Comparison of ENCODE assay signal across 14 cellular contexts in genomic region chr14:63897706-63898105, GRCh38. TPM values are rescaled to one million over a fixed set of nuclear protein-coding genes. Genes with fewer than 3 reads are reported as not detected.
A peak's percentile ranks its signal among the peaks of the same experiment; 100 is the strongest.
DNase-seq lines count a peak whose midpoint lies in the region; ATAC-seq and TF ChIP-seq lines count a peak whose summit lies in the region.
"Had no signal": no experiment of that assay in that cellular context is flagged by ENCODE, and none has a peak within 500 bp of the region (broad histone marks: within the 10 kb centered on the region; RNA-seq: fewer than 3 reads in every experiment).

No MANE protein-coding gene starts in this region.

- no peak for TF ChIP-seq CTCF in psoas muscle (IDR thresholded peaks at IDR 0.05)

- H3K9me3 ChIP-seq in psoas muscle, result no peaks in the 10 kb centered on the region
- H3K9me3 ChIP-seq in neuronal stem cell (replicated peaks in 1 of 2; ENCODE audit: control insufficient read depth in 2 of 2, insufficient read depth in 1 of 2, low read depth in 1 of 2, low read length in 2 of 2), result no peaks in the 10 kb centered on the region

- H3K18ac ChIP-seq in neuronal stem cell (ENCODE audit: low read length), result no peak overlapping the region

- H2BK15ac ChIP-seq in neuronal stem cell (ENCODE audit: low read length), result no peak overlapping the region

- no peak overlapping the region for H2BK12ac ChIP-seq in neuronal stem cell (ENCODE audit: low read length)

- H3K4me3 ChIP-seq in psoas muscle (no peak overlapping the region), neuronal stem cell (ENCODE audit: low read length in 2 of 2) (no peak overlapping the region)
- H3K4me3 ChIP-seq: PC-9, skin epidermis had no signal

- no peaks in the 10 kb centered on the region for H3K27me3 ChIP-seq in psoas muscle (ENCODE audit: insufficient read depth in 3 of 3, low read length in 2 of 3)
- H3K27me3 ChIP-seq in neuronal stem cell (ENCODE audit: control insufficient read depth in 3 of 3, insufficient read depth in 3 of 3, low read depth in 1 of 3, low read length in 3 of 3), result no peaks in the 10 kb centered on the region

- H3K9ac ChIP-seq in neuronal stem cell (ENCODE audit: low read depth, low read length, poor library complexity), result no peak overlapping the region

- no peak overlapping the region for H2AFZ ChIP-seq in neuronal stem cell (ENCODE audit: low read length)
- H2AFZ ChIP-seq: PC-9 had no signal

- ATAC-seq in SK-N-SH treated with all-trans-retinoic acid at 6 μM for 48 hours, result peak; percentile 21
- no peak for ATAC-seq in psoas muscle
- ATAC-seq: activated T-cell treated with anti-CD3 and anti-CD28 coated beads, Interleukin-2, amount 50 U/mL, for 4 hours had no signal

- H2BK5ac ChIP-seq in neuronal stem cell (ENCODE audit: low read length), result no peak overlapping the region

- no peaks in the 10 kb centered on the region for H3K36me3 ChIP-seq in psoas muscle (ENCODE audit: insufficient read depth in 1 of 2, low read depth in 1 of 2)
- no peaks in the 10 kb centered on the region for H3K36me3 ChIP-seq in neuronal stem cell (replicated peaks in 1 of 2; ENCODE audit: control insufficient read depth in 2 of 2, insufficient read depth in 2 of 2, low read length in 2 of 2)
- H3K36me3 ChIP-seq: WERI-Rb-1 had no signal

- intact Hi-C loops in psoas muscle (cut with DNase I), result loop anchor here in 1 of 2 donors (5.0 kb wide), 1 partner anchor 45 kb away; the partner anchor contains the start of gene SYNE2

- DNase-seq in EH (ENCODE audit: low read depth) (peak; percentile 80), fibroblast of peridontal ligament (ENCODE audit: extremely low read depth) (peak; percentile 91), psoas muscle (no peak), NCI-H69 (lab: John Stamatoyannopoulos, UW) (no peak), RPMI8226 (no peak), neuronal stem cell (ENCODE audit: low spot score) (no peak), NCI-H187 treated with DMSO at 0.1 percent for 48 hours (lab: John Stamatoyannopoulos, UW) (no peak)
- DNase-seq: activated T-cell treated with anti-CD3 and anti-CD28 coated beads, Interleukin-2, amount 50 U/mL, for 4 hours; COR-L47; mesendoderm; PC-9; WERI-Rb-1 had no signal

- H3K27ac ChIP-seq in psoas muscle (peak overlapping the region; percentile 32), neuronal stem cell (replicated peaks; ENCODE audit: low read length) (no peak overlapping the region)
- H3K27ac ChIP-seq: PC-9, WERI-Rb-1 had no signal

- no peak overlapping the region for H3K4me2 ChIP-seq in neuronal stem cell (ENCODE audit: insufficient read depth, low read length, poor library complexity, severe bottlenecking)
- H3K4me2 ChIP-seq: PC-9 had no signal

- H4K91ac ChIP-seq in neuronal stem cell (ENCODE audit: low read depth, low read length, poor library complexity), result no peak overlapping the region

- no peak overlapping the region for H3K14ac ChIP-seq in neuronal stem cell (ENCODE audit: low read length)

- no peak overlapping the region for H3K23ac ChIP-seq in neuronal stem cell (ENCODE audit: low read depth, low read length, poor library complexity)

- H3K79me1 ChIP-seq in neuronal stem cell (ENCODE audit: low read depth, low read length), result peaks cover 2% of the 10 kb centered on the region

- H4K8ac ChIP-seq in neuronal stem cell (ENCODE audit: low read depth, low read length), result no peak overlapping the region

- WGBS in psoas muscle, 3 donors, result 65 to 75% (median 75%) methylated on average over 3 of the region's 3 CpGs
- no CpG with 5 or more reads among the region's 3 CpGs for WGBS in neuronal stem cell (ENCODE audit: extremely low coverage in 2 of 2, insufficient read length in 2 of 2, insufficient replicate concordance in 1 of 2), 2 donors

- H3K4ac ChIP-seq in neuronal stem cell (ENCODE audit: low read length), result no peak overlapping the region

- no peak overlapping the region for H2AK5ac ChIP-seq in neuronal stem cell (ENCODE audit: low read depth, low read length)

- H3K4me1 ChIP-seq in psoas muscle (peaks cover 36% of the 10 kb centered on the region), neuronal stem cell (ENCODE audit: control insufficient read depth in 2 of 2, insufficient read depth in 1 of 2, low read depth in 1 of 2, low read length in 2 of 2) (peaks cover 6 to 7% of the 10 kb centered on the region in 2 donors)

- no peak overlapping the region for H2BK120ac ChIP-seq in neuronal stem cell (ENCODE audit: low read depth, low read length)

TF ChIP-seq in SK-N-SH treated with all-trans-retinoic acid at 6 μM for 48 hours, 23 proteins besides CTCF, POLR2A, EP300 and RAD21:
- TF ChIP-seq CREB5 (CRISPR knock-in tag; IDR thresholded peaks at IDR 0.05; ENCODE audit: low read depth) (0 out of 2 replicates have a peak, but pooled peaks have one; percentile 24), GLIS3 (CRISPR knock-in tag; IDR thresholded peaks at IDR 0.05) (no peak), ZFP3 (CRISPR knock-in tag; IDR thresholded peaks at IDR 0.05) (no peak), ISL1 (CRISPR knock-in tag; IDR thresholded peaks at IDR 0.05) (0 out of 2 replicates have a peak, but pooled peaks have one; percentile 26)
TF ChIP-seq in SK-N-SH treated with all-trans-retinoic acid at 6 μM for 48 hours: peak in this region for 2.

RNA-seq across cellular contexts. Expression of gene SYNE2, which starts 44.9 kb away (rescaled TPM):
- total RNA-seq in psoas muscle, result 100 to 1,000 TPM in 3 of 4 donors, 10 to 100 TPM in 1; 78.3 to 239 (median 152) TPM
- 100 to 1,000 TPM in 2 of 3 donors, 10 to 100 TPM in 1; 23.0 to 188 (median 101) TPM for polyA plus RNA-seq in psoas muscle
- 16.4 TPM for polyA plus RNA-seq in neuronal stem cell (2013, experiment 1 of 2)
- 17.1 TPM for polyA plus RNA-seq in neuronal stem cell (2013, experiment 2 of 2)

Comparison
In these comparisons a context has a peak if more than half of its experiments do, and no peak if none do; other contexts are left out.
1. DNase-seq: peak in EH (single experiment) and fibroblast of peridontal ligament (single experiment); none in psoas muscle (0 of 2), NCI-H69 (single experiment), RPMI8226 (single experiment), neuronal stem cell (single experiment) and NCI-H187 treated with DMSO at 0.1 percent for 48 hours (single experiment).